Comparison of ENCODE assay signal across 8 cellular contexts in genomic region chr2:190533175-190533967, GRCh38. TPM values are rescaled to one million over a fixed set of nuclear protein-coding genes. Genes with fewer than 3 reads are reported as not detected.
DNase-seq lines count a peak whose midpoint lies in the region; ATAC-seq and TF ChIP-seq lines count a peak whose summit lies in the region.

No MANE protein-coding gene starts in this region.

- H3K36me3 ChIP-seq in Peyer's patch = no peaks in the 10 kb centered on the region

- no peaks in the 10 kb centered on the region for H3K27me3 Mint-ChIP-seq in effector memory CD8-positive, alpha-beta T cell
- no peaks in the 10 kb centered on the region for H3K27me3 Mint-ChIP-seq in osteocyte (ENCODE audit: unreplicated experiment)

- H3K9me3 ChIP-seq in Peyer's patch = no peaks in the 10 kb centered on the region

- ATAC-seq in GM21717 (IDR thresholded peaks at IDR 0.05; ENCODE audit: unreplicated experiment) = peak; percentile 34
- no peak for ATAC-seq in effector memory CD8-positive, alpha-beta T cell (replicated peaks)
- ATAC-seq in GM21360 (IDR thresholded peaks at IDR 0.05; ENCODE audit: unreplicated experiment) = no peak
- no peak for ATAC-seq in HG03354 (IDR thresholded peaks at IDR 0.05; ENCODE audit: poor library complexity, severe bottlenecking, unreplicated experiment)

- DNase-seq in Peyer's patch (no peak), osteocyte (ENCODE audit: extremely low spot score, unreplicated experiment) (no peak), NCI-H526 treated with DMSO at 0.1 percent for 48 hours (lab: John Stamatoyannopoulos, UW) (no peak), mucosa of gallbladder (ENCODE audit: low spot score) (no peak)
- no peak for DNase-seq in effector memory CD8-positive, alpha-beta T cell

- TF ChIP-seq POLR2A in Peyer's patch (IDR thresholded peaks at IDR 0.05) = no peak

- peak overlapping the region; percentile 99 for H3K27ac Mint-ChIP-seq in effector memory CD8-positive, alpha-beta T cell
- peak overlapping the region; percentile 99 for H3K27ac Mint-ChIP-seq in osteocyte (ENCODE audit: unreplicated experiment)

- peaks cover 0 to 5% (median 2%) of the 10 kb centered on the region in 4 donors for H3K4me1 ChIP-seq in Peyer's patch

- H3K4me3 Mint-ChIP-seq in effector memory CD8-positive, alpha-beta T cell = peak overlapping the region; percentile 89 to 95
- H3K4me3 Mint-ChIP-seq in osteocyte (ENCODE audit: unreplicated experiment) = peak overlapping the region; percentile 88

- H3K4me1 Mint-ChIP-seq in effector memory CD8-positive, alpha-beta T cell (ENCODE audit: low read depth in 2 of 2) = peaks cover 30 to 35% of the 10 kb centered on the region in 2 donors
- peaks cover 62% of the 10 kb centered on the region for H3K4me1 Mint-ChIP-seq in osteocyte (ENCODE audit: unreplicated experiment)

- peak overlapping the region; percentile 66 to 98 (median 78) for H3K4me3 ChIP-seq in Peyer's patch

- no peaks in the 10 kb centered on the region for H3K9me3 Mint-ChIP-seq in effector memory CD8-positive, alpha-beta T cell
- H3K9me3 Mint-ChIP-seq in osteocyte (ENCODE audit: unreplicated experiment) = no peaks in the 10 kb centered on the region

- peak overlapping the region; percentile 92 to 97 (median 96) for H3K27ac ChIP-seq in Peyer's patch

- TF ChIP-seq CTCF in Peyer's patch (IDR thresholded peaks at IDR 0.05) (no peak), osteocyte (IDR thresholded peaks at IDR 0.05) (no peak)

- peaks cover 12% of the 10 kb centered on the region for H3K36me3 Mint-ChIP-seq in effector memory CD8-positive, alpha-beta T cell (ENCODE audit: insufficient read depth)
- peaks cover 8% of the 10 kb centered on the region for H3K36me3 Mint-ChIP-seq in osteocyte (ENCODE audit: unreplicated experiment)

- H3K27me3 ChIP-seq in Peyer's patch = no peaks in the 10 kb centered on the region

RNA-seq across cellular contexts. Expression of gene NEMP2, which starts 1.2 kb away (rescaled TPM):
- 10 to 100 TPM in 1 of 4 donors, 1 to 10 TPM in 2, under 1 TPM in 1; 0.85 to 11.6 (median 1.8) TPM for total RNA-seq in Peyer's patch
- 11.7 and 11.9 TPM in 2 replicates for total RNA-seq in osteocyte
- 3.8 TPM for total RNA-seq in mucosa of gallbladder
